In the genomic region with DNA sequence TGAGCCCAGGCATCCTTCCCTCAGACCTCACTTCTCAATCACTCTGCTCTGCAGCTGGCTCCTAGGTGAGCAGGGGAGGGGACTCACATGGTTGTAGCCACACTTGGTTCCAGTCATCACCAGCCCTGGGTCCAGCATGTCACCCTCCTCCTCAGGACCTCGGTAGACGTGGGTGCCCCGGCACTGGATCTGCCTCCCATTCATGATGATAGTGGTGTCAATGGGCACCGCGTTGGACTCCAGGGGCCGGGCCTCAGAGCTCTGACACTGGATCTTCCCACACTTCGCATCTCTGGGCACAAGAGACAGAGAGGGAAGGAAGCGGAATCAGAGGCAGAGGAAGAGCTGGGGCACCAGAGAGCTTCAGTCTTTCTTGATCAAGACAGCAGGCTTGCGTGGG, we compare ENCODE assay signal across 23 cellular contexts. TPM values are rescaled to one million over a fixed set of nuclear protein-coding genes. Genes with fewer than 3 reads are reported as not detected.
A peak's percentile ranks its signal among the peaks of the same experiment; 100 is the strongest.
DNase-seq lines count a peak whose midpoint lies in the region; ATAC-seq and TF ChIP-seq lines count a peak whose summit lies in the region.
"Had no signal": no experiment of that assay in that cellular context is flagged by ENCODE, and none has a peak within 500 bp of the region (broad histone marks: within the 10 kb centered on the region; RNA-seq: fewer than 3 reads in every experiment).

No MANE protein-coding gene starts in this region.

- no peak for ATAC-seq in activated B cell treated with CpG ODN at 0.5 μM for 24 hours (ENCODE audit: low read depth)
- ATAC-seq: HepG2 had no signal

- no peaks in the 10 kb centered on the region for H3K27me3 Mint-ChIP-seq in activated B cell treated with CpG ODN at 0.5 μM for 24 hours
- no peaks in the 10 kb centered on the region for H3K27me3 Mint-ChIP-seq in dendritic cell treated with granulocyte-macrophage colony-stimulating factor and Interleukin-4, amounts not matched to agents 40 ng/mL and 50 ng/mL, for 4 days
- H3K27me3 Mint-ChIP-seq: CD4-positive, alpha-beta T cell had no signal

- peaks cover 80% of the 10 kb centered on the region for H3K36me3 ChIP-seq in left ventricle myocardium inferior
- H3K36me3 ChIP-seq in SK-N-SH (replicated peaks in 1 of 2; ENCODE audit: control insufficient read depth in 1 of 2, insufficient read depth in 2 of 2, low read length in 1 of 2), result peaks cover 38 to 85% of the 10 kb centered on the region in 2 experiments
- H3K36me3 ChIP-seq: BLaER1 had no signal

- peaks cover 63% of the 10 kb centered on the region for H3K4me1 Mint-ChIP-seq in activated B cell treated with CpG ODN at 0.5 μM for 24 hours
- H3K4me1 Mint-ChIP-seq in dendritic cell treated with granulocyte-macrophage colony-stimulating factor and Interleukin-4, amounts not matched to agents 40 ng/mL and 50 ng/mL, for 4 days (ENCODE audit: low read depth), result peaks cover 17% of the 10 kb centered on the region

- DNase-seq in cardiac septum (ENCODE audit: low spot score) (peak; percentile 60), left ventricle myocardium inferior (no peak), activated B cell treated with CpG ODN at 0.5 μM for 24 hours (no peak), SK-N-SH (no peak), SK-N-DZ (ENCODE audit: low spot score) (no peak), glomerular visceral epithelial cell (ENCODE audit: extremely low spot score) (no peak)
- DNase-seq: CD4-positive, alpha-beta T cell; COR-L47; DND-41; H7; KBM-7; NCI-H1694; NCI-H2081; NCI-H2171; NCI-H345; NCI-H774; NK-92 treated with Interleukin-12 subunit alpha and Interleukin-12 subunit beta, amount 100 ng/mL, for 24 hours; SIG-M5 had no signal

- TF ChIP-seq RAD21 in SK-N-SH (IDR thresholded peaks at IDR 0.05; ENCODE audit: low read length), result no peak

- H3K4me1 ChIP-seq in left ventricle myocardium inferior, result peaks cover 6% of the 10 kb centered on the region
- peaks cover 0 to 5% of the 10 kb centered on the region in 2 experiments; a peak in 1 of 4 replicates for H3K4me1 ChIP-seq in SK-N-SH (ENCODE audit: control insufficient read depth in 1 of 2, insufficient read depth in 2 of 2, low read depth in 1 of 2, low read length in 1 of 2)

- peaks cover 12% of the 10 kb centered on the region for H3K79me2 ChIP-seq in SK-N-SH (ENCODE audit: insufficient read depth)

- no peaks in the 10 kb centered on the region for H3K9me3 Mint-ChIP-seq in activated B cell treated with CpG ODN at 0.5 μM for 24 hours
- no peaks in the 10 kb centered on the region for H3K9me3 Mint-ChIP-seq in dendritic cell treated with granulocyte-macrophage colony-stimulating factor and Interleukin-4, amounts not matched to agents 40 ng/mL and 50 ng/mL, for 4 days
- H3K9me3 Mint-ChIP-seq: CD4-positive, alpha-beta T cell had no signal

- H2AFZ ChIP-seq in SK-N-SH (ENCODE audit: low read depth), result no peak overlapping the region

- H3K4me3 ChIP-seq in left ventricle myocardium inferior, result no peak overlapping the region
- H3K4me3 ChIP-seq in SK-N-SH (ENCODE audit: low read depth in 2 of 2, low read length in 1 of 2), result no peak overlapping the region
- H3K4me3 ChIP-seq: BLaER1 had no signal

- H3K4me3 Mint-ChIP-seq in activated B cell treated with CpG ODN at 0.5 μM for 24 hours, result no peak overlapping the region
- no peak overlapping the region for H3K4me3 Mint-ChIP-seq in dendritic cell treated with granulocyte-macrophage colony-stimulating factor and Interleukin-4, amounts not matched to agents 40 ng/mL and 50 ng/mL, for 4 days
- H3K4me3 Mint-ChIP-seq: CD4-positive, alpha-beta T cell had no signal

- intact Hi-C loops in cardiac septum (cut with DNase I) (no loop called here), left ventricle myocardium inferior (cut with micrococcal nuclease) (no loop called here), activated B cell treated with CpG ODN at 0.5 μM for 24 hours (cut with micrococcal nuclease) (no loop called here)
- intact Hi-C loops in dendritic cell treated with granulocyte-macrophage colony-stimulating factor and Interleukin-4, amounts not matched to agents 40 ng/mL and 50 ng/mL, for 4 days (cut with micrococcal nuclease), result no loop called here

- peak overlapping the region; percentile 75 for H3K27ac Mint-ChIP-seq in activated B cell treated with CpG ODN at 0.5 μM for 24 hours
- H3K27ac Mint-ChIP-seq in dendritic cell treated with granulocyte-macrophage colony-stimulating factor and Interleukin-4, amounts not matched to agents 40 ng/mL and 50 ng/mL, for 4 days, result peak overlapping the region; percentile 47
- H3K27ac Mint-ChIP-seq: CD4-positive, alpha-beta T cell had no signal

- H4K20me1 ChIP-seq in SK-N-SH (ENCODE audit: insufficient read depth), result no peaks in the 10 kb centered on the region
- H4K20me1 ChIP-seq: BLaER1 had no signal

- no peak overlapping the region for H3K4me2 ChIP-seq in SK-N-SH
- H3K4me2 ChIP-seq: BLaER1 had no signal

- 87% methylated on average over 8 of the region's 9 CpGs for WGBS in SK-N-SH (ENCODE audit: low lambda C conversion rate)

- H3F3A ChIP-seq in SK-N-SH (replicated peaks; ENCODE audit: insufficient read depth), result peaks cover 14% of the 10 kb centered on the region

- TF ChIP-seq CTCF in left ventricle myocardium inferior (IDR thresholded peaks at IDR 0.05; ENCODE audit: borderline replicate concordance) (no peak), activated B cell treated with CpG ODN at 0.5 μM for 24 hours (IDR thresholded peaks at IDR 0.05) (no peak), SK-N-SH (IDR thresholded peaks at IDR 0.05) (no peak)

- H3K27me3 ChIP-seq in left ventricle myocardium inferior (ENCODE audit: low read depth) (no peaks in the 10 kb centered on the region), SK-N-SH (ENCODE audit: insufficient read depth) (no peaks in the 10 kb centered on the region)
- H3K27me3 ChIP-seq: BLaER1 had no signal

- no peaks in the 10 kb centered on the region for H3K9me2 ChIP-seq in SK-N-SH

- CTCF ChIA-PET in activated B cell treated with CpG ODN at 0.5 μM for 24 hours (lab: Charles Lee) (no interaction called here), SK-N-SH (lab: Yijun Ruan, JAX) (interaction anchor here (0.9 to 1.1 kb wide), 2 partner anchors 16 to 22 kb away, joined by 3 read pairs; no protein-coding TSS in a partner anchor)

- peaks cover 89% of the 10 kb centered on the region for H3K36me3 Mint-ChIP-seq in activated B cell treated with CpG ODN at 0.5 μM for 24 hours (ENCODE audit: low read depth)
- peaks cover 91% of the 10 kb centered on the region for H3K36me3 Mint-ChIP-seq in dendritic cell treated with granulocyte-macrophage colony-stimulating factor and Interleukin-4, amounts not matched to agents 40 ng/mL and 50 ng/mL, for 4 days (ENCODE audit: low read depth)

- H3K27ac ChIP-seq in left ventricle myocardium inferior (replicated peaks) (no peak overlapping the region), SK-N-SH (ENCODE audit: low read depth in 2 of 2, low read length in 1 of 2) (no peak overlapping the region)
- H3K27ac ChIP-seq: BLaER1, HL-60, RWPE1 had no signal

- POLR2A ChIA-PET in activated B cell treated with CpG ODN at 0.5 μM for 24 hours (lab: Charles Lee) (no interaction called here), SK-N-SH (lab: Yijun Ruan, JAX) (no interaction called here)

- no peak for TF ChIP-seq EP300 in SK-N-SH (IDR thresholded peaks at IDR 0.05; ENCODE audit: borderline replicate concordance in 1 of 2, low read depth in 1 of 2, low read length in 1 of 2)

- H3K9ac ChIP-seq in SK-N-SH, result no peak overlapping the region
- H3K9ac ChIP-seq: BLaER1 had no signal

- H3K9me3 ChIP-seq in left ventricle myocardium inferior (replicated peaks) (no peaks in the 10 kb centered on the region), SK-N-SH (no peaks in the 10 kb centered on the region)
- H3K9me3 ChIP-seq: BLaER1 had no signal

TF ChIP-seq in SK-N-SH, 30 proteins besides CTCF, POLR2A, EP300 and RAD21:
- TF ChIP-seq, protein P1, sequence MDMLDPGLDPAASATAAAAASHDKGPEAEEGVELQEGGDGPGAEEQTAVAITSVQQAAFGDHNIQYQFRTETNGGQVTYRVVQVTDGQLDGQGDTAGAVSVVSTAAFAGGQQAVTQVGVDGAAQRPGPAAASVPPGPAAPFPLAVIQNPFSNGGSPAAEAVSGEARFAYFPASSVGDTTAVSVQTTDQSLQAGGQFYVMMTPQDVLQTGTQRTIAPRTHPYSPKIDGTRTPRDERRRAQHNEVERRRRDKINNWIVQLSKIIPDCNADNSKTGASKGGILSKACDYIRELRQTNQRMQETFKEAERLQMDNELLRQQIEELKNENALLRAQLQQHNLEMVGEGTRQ (IDR thresholded peaks at IDR 0.05; ENCODE audit: borderline replicate concordance, low read depth, low read length), result no peak
- TF ChIP-seq ELF1 (IDR thresholded peaks at IDR 0.05) (no peak), JUND (IDR thresholded peaks at IDR 0.05) (no peak), YY1 (IDR thresholded peaks at IDR 0.05; ENCODE audit: low read depth) (no peak)

RNA-seq across cellular contexts. Expression of gene NIPAL4, which starts 32.9 kb away (rescaled TPM):
- total RNA-seq in cardiac septum (0.30 TPM), left ventricle myocardium inferior (not detected), activated B cell treated with CpG ODN at 0.5 μM for 24 hours (2.7 and 2.8 TPM in 2 replicates)
- 2.3 and 2.6 TPM in 2 replicates for polyA plus RNA-seq in SK-N-SH (2012; rRNA removed)
- 2.3 and 2.8 TPM in 2 replicates for polyA plus RNA-seq in SK-N-SH (2012; cell fraction: cytosol; rRNA removed)
- 2.6 and 4.7 TPM in 2 replicates for polyA plus RNA-seq in SK-N-SH (2012; cell fraction: nucleus; rRNA removed)
- polyA plus RNA-seq in SK-N-DZ (2014; cell fraction: cytosol; rRNA removed), result not detected in 2 replicates
- not detected in 2 replicates for polyA plus RNA-seq in SK-N-DZ (2014; cell fraction: nucleus; rRNA removed)
- total RNA-seq: H7, HepG2 had no signal
- polyA plus RNA-seq: HepG2 had no signal
